1 cellular context compared by ENCODE assay signal in the genomic region with DNA sequence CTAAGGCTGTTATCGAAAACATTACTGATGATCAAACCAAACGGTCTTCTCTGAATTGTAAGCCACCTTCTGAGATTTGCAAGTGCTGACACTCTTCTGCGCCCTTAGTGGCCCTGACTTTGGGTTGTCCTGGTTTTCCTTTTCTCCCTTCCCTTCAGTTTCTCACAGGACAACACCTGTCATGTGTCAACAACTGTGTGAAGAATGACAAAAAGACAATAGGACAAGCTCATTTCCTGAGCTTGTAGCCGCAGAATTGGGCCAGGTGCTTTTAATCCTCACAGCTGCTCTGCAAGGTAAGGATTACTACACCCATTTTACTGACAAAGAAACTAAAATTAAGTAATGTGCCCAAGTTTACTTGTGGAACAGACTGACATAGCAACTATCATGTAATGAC.
TF ChIP-seq lines count a peak whose summit lies in the region.

No MANE protein-coding gene starts in this region.

TF ChIP-seq in GM23338, 12 proteins besides CTCF, POLR2A, EP300 and RAD21 (continued from another document):
- TF ChIP-seq REST (IDR thresholded peaks at IDR 0.05; ENCODE audit: unreplicated experiment) (no peak), POLR2AphosphoS5 (IDR thresholded peaks at IDR 0.05; ENCODE audit: low read depth) (no peak), ETS1 (IDR thresholded peaks at IDR 0.05) (no peak)
